In the genomic region with DNA sequence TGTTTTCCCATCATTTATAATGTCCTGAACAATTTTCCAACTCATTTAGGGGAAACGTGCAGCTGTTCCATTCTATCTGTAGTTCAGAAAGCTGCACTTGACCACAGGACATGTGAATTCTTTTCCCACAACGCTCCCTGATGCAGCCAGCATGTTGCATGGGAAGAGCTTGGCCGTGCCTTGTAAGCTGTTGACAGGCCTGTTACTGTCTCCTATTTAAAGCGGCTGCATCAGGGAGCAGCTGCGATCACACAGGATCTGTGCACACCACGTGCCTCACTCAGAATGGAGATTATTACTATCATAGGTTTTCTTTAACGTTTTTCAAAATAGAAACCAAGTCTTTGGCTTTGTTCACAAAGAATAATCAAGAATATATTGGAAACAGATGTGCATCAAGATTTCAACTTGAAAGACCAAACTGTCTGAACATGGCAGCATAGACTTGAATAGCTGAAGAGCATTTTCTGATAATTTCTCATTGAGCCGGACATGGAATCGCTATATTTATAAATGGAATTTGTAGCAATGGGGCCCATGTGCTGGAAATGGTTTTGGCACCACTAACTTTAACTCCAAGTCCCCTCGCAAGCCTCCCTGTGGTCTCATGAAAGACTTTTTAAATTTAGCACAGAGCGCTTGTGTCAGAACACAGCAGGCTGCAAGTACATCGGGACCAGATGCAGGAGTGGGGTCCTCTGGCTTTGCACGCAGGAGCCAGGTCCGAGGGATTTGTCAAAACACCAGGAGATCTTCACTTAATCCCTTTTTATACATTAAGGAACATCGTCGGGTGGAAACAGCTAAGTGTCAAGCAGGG, we compare ENCODE assay signal across 1 cellular context.
TF ChIP-seq lines count a peak whose summit lies in the region.

No MANE protein-coding gene starts in this region.

TF ChIP-seq in HepG2, 621 proteins besides CTCF, POLR2A, EP300 and RAD21:
- TF ChIP-seq ZNF792 (CRISPR knock-in tag; IDR thresholded peaks at IDR 0.05) (no peak), ZNF652 (CRISPR knock-in tag; IDR thresholded peaks at IDR 0.05; ENCODE audit: borderline replicate concordance, low read depth) (no peak), ZMYM3 (CRISPR knock-in tag; IDR thresholded peaks at IDR 0.05) (no peak), KLF9 (CRISPR knock-in tag; IDR thresholded peaks at IDR 0.05; ENCODE audit: low read depth) (no peak), ZNF883 (CRISPR knock-in tag; IDR thresholded peaks at IDR 0.05; ENCODE audit: not compliant biosample characterization) (no peak), SATB2 (CRISPR knock-in tag; IDR thresholded peaks at IDR 0.05) (no peak), CCDC6 (CRISPR knock-in tag; IDR thresholded peaks at IDR 0.05) (no peak), ARID2 (CRISPR knock-in tag; IDR thresholded peaks at IDR 0.05; ENCODE audit: borderline replicate concordance) (no peak), RARG (CRISPR knock-in tag; IDR thresholded peaks at IDR 0.05; ENCODE audit: low read depth) (no peak), ZNF552 (CRISPR knock-in tag; IDR thresholded peaks at IDR 0.05; ENCODE audit: borderline replicate concordance) (no peak)
- TF ChIP-seq, protein P1, sequence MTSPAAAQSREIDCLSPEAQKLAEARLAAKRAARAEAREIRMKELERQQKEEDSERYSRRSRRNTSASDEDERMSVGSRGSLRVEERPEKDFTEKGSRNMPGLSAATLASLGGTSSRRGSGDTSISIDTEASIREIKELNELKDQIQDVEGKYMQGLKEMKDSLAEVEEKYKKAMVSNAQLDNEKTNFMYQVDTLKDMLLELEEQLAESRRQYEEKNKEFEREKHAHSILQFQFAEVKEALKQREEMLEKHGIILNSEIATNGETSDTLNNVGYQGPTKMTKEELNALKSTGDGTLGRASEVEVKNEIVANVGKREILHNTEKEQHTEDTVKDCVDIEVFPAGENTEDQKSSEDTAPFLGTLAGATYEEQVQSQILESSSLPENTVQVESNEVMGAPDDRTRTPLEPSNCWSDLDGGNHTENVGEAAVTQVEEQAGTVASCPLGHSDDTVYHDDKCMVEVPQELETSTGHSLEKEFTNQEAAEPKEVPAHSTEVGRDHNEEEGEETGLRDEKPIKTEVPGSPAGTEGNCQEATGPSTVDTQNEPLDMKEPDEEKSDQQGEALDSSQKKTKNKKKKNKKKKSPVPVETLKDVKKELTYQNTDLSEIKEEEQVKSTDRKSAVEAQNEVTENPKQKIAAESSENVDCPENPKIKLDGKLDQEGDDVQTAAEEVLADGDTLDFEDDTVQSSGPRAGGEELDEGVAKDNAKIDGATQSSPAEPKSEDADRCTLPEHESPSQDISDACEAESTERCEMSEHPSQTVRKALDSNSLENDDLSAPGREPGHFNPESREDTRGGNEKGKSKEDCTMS (CRISPR knock-in tag; conservative IDR thresholded peaks at IDR 0.05): no peak
- TF ChIP-seq, protein P2, sequence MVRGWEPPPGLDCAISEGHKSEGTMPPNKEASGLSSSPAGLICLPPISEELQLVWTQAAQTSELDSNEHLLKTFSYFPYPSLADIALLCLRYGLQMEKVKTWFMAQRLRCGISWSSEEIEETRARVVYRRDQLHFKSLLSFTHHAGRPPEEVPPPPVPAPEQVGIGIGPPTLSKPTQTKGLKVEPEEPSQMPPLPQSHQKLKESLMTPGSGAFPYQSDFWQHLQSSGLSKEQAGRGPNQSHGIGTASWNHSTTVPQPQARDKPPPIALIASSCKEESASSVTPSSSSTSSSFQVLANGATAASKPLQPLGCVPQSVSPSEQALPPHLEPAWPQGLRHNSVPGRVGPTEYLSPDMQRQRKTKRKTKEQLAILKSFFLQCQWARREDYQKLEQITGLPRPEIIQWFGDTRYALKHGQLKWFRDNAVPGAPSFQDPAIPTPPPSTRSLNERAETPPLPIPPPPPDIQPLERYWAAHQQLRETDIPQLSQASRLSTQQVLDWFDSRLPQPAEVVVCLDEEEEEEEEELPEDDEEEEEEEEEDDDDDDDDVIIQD (CRISPR knock-in tag; IDR thresholded peaks at IDR 0.05; ENCODE audit: low read depth): no peak
- TF ChIP-seq, protein P3, sequence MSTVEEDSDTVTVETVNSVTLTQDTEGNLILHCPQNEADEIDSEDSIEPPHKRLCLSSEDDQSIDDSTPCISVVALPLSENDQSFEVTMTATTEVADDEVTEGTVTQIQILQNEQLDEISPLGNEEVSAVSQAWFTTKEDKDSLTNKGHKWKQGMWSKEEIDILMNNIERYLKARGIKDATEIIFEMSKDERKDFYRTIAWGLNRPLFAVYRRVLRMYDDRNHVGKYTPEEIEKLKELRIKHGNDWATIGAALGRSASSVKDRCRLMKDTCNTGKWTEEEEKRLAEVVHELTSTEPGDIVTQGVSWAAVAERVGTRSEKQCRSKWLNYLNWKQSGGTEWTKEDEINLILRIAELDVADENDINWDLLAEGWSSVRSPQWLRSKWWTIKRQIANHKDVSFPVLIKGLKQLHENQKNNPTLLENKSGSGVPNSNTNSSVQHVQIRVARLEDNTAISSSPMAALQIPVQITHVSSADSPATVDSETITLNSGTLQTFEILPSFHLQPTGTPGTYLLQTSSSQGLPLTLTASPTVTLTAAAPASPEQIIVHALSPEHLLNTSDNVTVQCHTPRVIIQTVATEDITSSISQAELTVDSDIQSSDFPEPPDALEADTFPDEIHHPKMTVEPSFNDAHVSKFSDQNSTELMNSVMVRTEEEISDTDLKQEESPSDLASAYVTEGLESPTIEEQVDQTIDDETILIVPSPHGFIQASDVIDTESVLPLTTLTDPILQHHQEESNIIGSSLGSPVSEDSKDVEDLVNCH (CRISPR knock-in tag; IDR thresholded peaks at IDR 0.05): no peak
